37 cellular contexts compared by ENCODE assay signal in genomic region chr1:186193224-186193623, GRCh38.
"Had no signal": no experiment of that assay in that cellular context is flagged by ENCODE, and none has a peak within 500 bp of the region (broad histone marks: within the 10 kb centered on the region; RNA-seq: fewer than 3 reads in every experiment).

No MANE protein-coding gene starts in this region.

- H3K4me1 Mint-ChIP-seq: activated B cell treated with CpG ODN at 0.5 μM for 24 hours; activated naive CD4-positive, alpha-beta T cell treated with anti-CD3 and anti-CD28 coated beads, Interleukin-2, amount 10 ng/mL, durations not matched to agents 7 days and 5 days; activated naive CD4-positive, alpha-beta T cell treated with anti-CD3 and anti-CD28 coated beads, Interleukin-2, amount 50 U/mL, for 24 hours; activated naive CD8-positive, alpha-beta T cell treated with anti-CD3 and anti-CD28 coated beads, Interleukin-2, amount 10 ng/mL, durations not matched to agents 7 days and 5 days; activated T-helper 17 cell treated with anti-CD3 and anti-CD28 coated beads, Interleukin-2, amount 50 U/mL, for 72 hours had no signal

- H3K27me3 Mint-ChIP-seq: activated B cell treated with CpG ODN at 0.5 μM for 24 hours; activated CD4-positive, alpha-beta memory T cell treated with anti-CD3 and anti-CD28 coated beads for 36 hours had no signal

- DNase-seq: activated B cell treated with CpG ODN at 0.5 μM for 24 hours; activated CD4-positive, alpha-beta memory T cell treated with anti-CD3 and anti-CD28 coated beads for 36 hours; activated CD4-positive, alpha-beta T cell treated with anti-CD3 and anti-CD28 coated beads for 4 hours; activated CD4-positive, alpha-beta T cell treated with anti-CD3 and anti-CD28 coated beads, Interleukin-2, amount 10 ng/mL, durations not matched to agents 24 days and 14 days; activated CD4-positive, alpha-beta T cell treated with anti-CD3 and anti-CD28 coated beads, Interleukin-2, amount 50 U/mL, for 1 hour; activated CD4-positive, alpha-beta T cell treated with anti-CD3 and anti-CD28 coated beads, Interleukin-2, amount 50 U/mL, for 4 hours; activated CD4-positive, CD25-positive, alpha-beta regulatory T cell treated with anti-CD3 and anti-CD28 coated beads, Interleukin-2, amount 50 U/mL, for 72 hours; activated CD8-positive, alpha-beta memory T cell treated with anti-CD3 and anti-CD28 coated beads, Interleukin-2, amount 50 U/mL, for 4 hours; activated CD8-positive, alpha-beta T cell treated with anti-CD3 and anti-CD28 coated beads for 36 hours; activated effector memory CD4-positive, alpha-beta T cell treated with anti-CD3 and anti-CD28 coated beads, Interleukin-2, amount 50 U/mL, for 16 hours; activated gamma-delta T cell treated with Interleukin-2 at 50 U/mL for 16 hours; activated naive CD4-positive, alpha-beta T cell; activated naive CD4-positive, alpha-beta T cell treated with anti-CD3 and anti-CD28 coated beads, Interleukin-2, amount 10 ng/mL, durations not matched to agents 7 days and 5 days; activated naive CD8-positive, alpha-beta T cell treated with anti-CD3 and anti-CD28 coated beads, Interleukin-2, amount 10 ng/mL, durations not matched to agents 7 days and 5 days; activated naive CD8-positive, alpha-beta T cell treated with anti-CD3 and anti-CD28 coated beads, Interleukin-2, amount 50 U/mL, for 24 hours; activated T-cell treated with anti-CD3 and anti-CD28 coated beads for 4 hours; activated T-cell treated with anti-CD3 and anti-CD28 coated beads, Interleukin-2, amount 50 U/mL, for 1 hour; activated T-cell treated with anti-CD3 and anti-CD28 coated beads, Interleukin-2, amount 50 U/mL, for 4 hours; activated T-cell treated with anti-CD3 and anti-CD28 coated beads, Interleukin-2, amount 50 U/mL, for 72 hours; amygdala; anterior cingulate cortex; body of pancreas; brain microvascular endothelial cell; central memory CD4-positive, alpha-beta T cell; T-helper 2 cell; T-helper 9 cell had no signal

- ATAC-seq: activated CD8-positive, alpha-beta T cell treated with anti-CD3 and anti-CD28 coated beads for 36 hours; activated naive CD8-positive, alpha-beta T cell treated with anti-CD3 and anti-CD28 coated beads, Interleukin-2, amount 50 U/mL, for 24 hours; activated T-cell treated with anti-CD3 and anti-CD28 coated beads, Interleukin-2, amount 50 U/mL, for 4 hours; activated T-cell treated with anti-CD3 and anti-CD28 coated beads, Interleukin-2, amount 50 U/mL, for 72 hours; activated T-helper 17 cell treated with anti-CD3 and anti-CD28 coated beads, Interleukin-2, amount 50 U/mL, for 72 hours; body of pancreas had no signal

- FAIRE-seq: colon, TTC549 had no signal

- H3K4me1 ChIP-seq: ascending aorta, body of pancreas, breast epithelium had no signal

- H3K27me3 ChIP-seq: ascending aorta, body of pancreas, brain microvascular endothelial cell, breast epithelium had no signal

- H3K27ac ChIP-seq: ascending aorta, body of pancreas, brain microvascular endothelial cell, breast epithelium, VCaP had no signal

- H3K4me3 ChIP-seq: ascending aorta, body of pancreas, breast epithelium had no signal

- H3K9me3 ChIP-seq: ascending aorta, body of pancreas had no signal

- H3K9me3 Mint-ChIP-seq: activated B cell treated with CpG ODN at 0.5 μM for 24 hours; activated CD4-positive, alpha-beta memory T cell treated with anti-CD3 and anti-CD28 coated beads for 36 hours; activated CD4-positive, alpha-beta T cell treated with anti-CD3 and anti-CD28 coated beads, Interleukin-2, amount 10 ng/mL, durations not matched to agents 24 days and 14 days; activated CD8-positive, alpha-beta T cell treated with anti-CD3 and anti-CD28 coated beads for 36 hours; activated naive CD4-positive, alpha-beta T cell treated with anti-CD3 and anti-CD28 coated beads, Interleukin-2, amount 10 ng/mL, durations not matched to agents 7 days and 5 days; activated naive CD4-positive, alpha-beta T cell treated with anti-CD3 and anti-CD28 coated beads, Interleukin-2, amount 50 U/mL, for 24 hours; activated naive CD8-positive, alpha-beta T cell treated with anti-CD3 and anti-CD28 coated beads, Interleukin-2, amount 10 ng/mL, durations not matched to agents 7 days and 5 days; activated naive CD8-positive, alpha-beta T cell treated with anti-CD3 and anti-CD28 coated beads, Interleukin-2, amount 50 U/mL, for 24 hours; activated T-cell treated with anti-CD3 and anti-CD28 coated beads, Interleukin-2, amount 50 U/mL, for 4 hours; activated T-cell treated with anti-CD3 and anti-CD28 coated beads, Interleukin-2, amount 50 U/mL, for 72 hours; activated T-helper 1 cell treated with anti-CD3 and anti-CD28 coated beads, Interleukin-12 subunit alpha, Interleukin-12 subunit beta, Interleukin-2, Interleukin-4 antibody, amounts not matched to agents 30 ng/mL and 10 ng/mL and 1 ng/mL, durations not matched to agents 14 hours and 24 hours and 36 hours; activated T-helper 17 cell treated with anti-CD3 and anti-CD28 coated beads, Interleukin-2, amount 50 U/mL, for 72 hours; T-helper 1 cell treated with Interleukin-12 subunit alpha and Interleukin-12 subunit beta and Interleukin-4 antibody, amounts not matched to agents 30 μg/mL and 1 μg/mL, for 36 hours; T-helper 2 cell treated with Interferon-gamma antibody and Interleukin-4, amounts not matched to agents 5 μg/mL and 100 μg/mL, for 36 hours had no signal

- H3K36me3 Mint-ChIP-seq: activated CD4-positive, alpha-beta memory T cell treated with anti-CD3 and anti-CD28 coated beads for 36 hours; activated naive CD4-positive, alpha-beta T cell treated with anti-CD3 and anti-CD28 coated beads, Interleukin-2, amount 10 ng/mL, durations not matched to agents 7 days and 5 days; activated naive CD4-positive, alpha-beta T cell treated with anti-CD3 and anti-CD28 coated beads, Interleukin-2, amount 50 U/mL, for 24 hours; activated naive CD8-positive, alpha-beta T cell; activated naive CD8-positive, alpha-beta T cell treated with anti-CD3 and anti-CD28 coated beads, Interleukin-2, amount 10 ng/mL, durations not matched to agents 7 days and 5 days had no signal

- H3K36me3 ChIP-seq: brain microvascular endothelial cell, breast epithelium had no signal

- H3K4me3 Mint-ChIP-seq: activated B cell treated with CpG ODN at 0.5 μM for 24 hours; activated CD4-positive, alpha-beta memory T cell treated with anti-CD3 and anti-CD28 coated beads for 36 hours; activated CD4-positive, alpha-beta T cell treated with anti-CD3 and anti-CD28 coated beads, Interleukin-2, amount 10 ng/mL, durations not matched to agents 24 days and 14 days; activated CD8-positive, alpha-beta T cell treated with anti-CD3 and anti-CD28 coated beads for 36 hours; activated naive CD4-positive, alpha-beta T cell treated with anti-CD3 and anti-CD28 coated beads, Interleukin-2, amount 10 ng/mL, durations not matched to agents 7 days and 5 days; activated naive CD4-positive, alpha-beta T cell treated with anti-CD3 and anti-CD28 coated beads, Interleukin-2, amount 50 U/mL, for 24 hours; activated naive CD8-positive, alpha-beta T cell; activated naive CD8-positive, alpha-beta T cell treated with anti-CD3 and anti-CD28 coated beads, Interleukin-2, amount 10 ng/mL, durations not matched to agents 7 days and 5 days; activated naive CD8-positive, alpha-beta T cell treated with anti-CD3 and anti-CD28 coated beads, Interleukin-2, amount 50 U/mL, for 24 hours; activated T-cell treated with anti-CD3 and anti-CD28 coated beads, Interleukin-2, amount 50 U/mL, for 4 hours; activated T-cell treated with anti-CD3 and anti-CD28 coated beads, Interleukin-2, amount 50 U/mL, for 72 hours; activated T-helper 1 cell treated with anti-CD3 and anti-CD28 coated beads, Interleukin-12 subunit alpha, Interleukin-12 subunit beta, Interleukin-2, Interleukin-4 antibody, amounts not matched to agents 30 ng/mL and 10 ng/mL and 1 ng/mL, durations not matched to agents 14 hours and 24 hours and 36 hours; activated T-helper 17 cell treated with anti-CD3 and anti-CD28 coated beads, Interleukin-2, amount 50 U/mL, for 72 hours; T-helper 1 cell treated with Interleukin-12 subunit alpha and Interleukin-12 subunit beta and Interleukin-4 antibody, amounts not matched to agents 30 μg/mL and 1 μg/mL, for 36 hours; T-helper 2 cell treated with Interferon-gamma antibody and Interleukin-4, amounts not matched to agents 5 μg/mL and 100 μg/mL, for 36 hours had no signal

- H3K27ac Mint-ChIP-seq: activated B cell treated with CpG ODN at 0.5 μM for 24 hours; activated CD4-positive, alpha-beta memory T cell treated with anti-CD3 and anti-CD28 coated beads for 36 hours; activated CD4-positive, alpha-beta T cell treated with anti-CD3 and anti-CD28 coated beads, Interleukin-2, amount 10 ng/mL, durations not matched to agents 24 days and 14 days; activated CD8-positive, alpha-beta T cell treated with anti-CD3 and anti-CD28 coated beads for 36 hours; activated naive CD4-positive, alpha-beta T cell treated with anti-CD3 and anti-CD28 coated beads, Interleukin-2, amount 10 ng/mL, durations not matched to agents 7 days and 5 days; activated naive CD4-positive, alpha-beta T cell treated with anti-CD3 and anti-CD28 coated beads, Interleukin-2, amount 50 U/mL, for 24 hours; activated naive CD8-positive, alpha-beta T cell; activated naive CD8-positive, alpha-beta T cell treated with anti-CD3 and anti-CD28 coated beads, Interleukin-2, amount 10 ng/mL, durations not matched to agents 7 days and 5 days; activated naive CD8-positive, alpha-beta T cell treated with anti-CD3 and anti-CD28 coated beads, Interleukin-2, amount 50 U/mL, for 24 hours; activated T-cell treated with anti-CD3 and anti-CD28 coated beads, Interleukin-2, amount 50 U/mL, for 72 hours; activated T-helper 1 cell treated with anti-CD3 and anti-CD28 coated beads, Interleukin-12 subunit alpha, Interleukin-12 subunit beta, Interleukin-2, Interleukin-4 antibody, amounts not matched to agents 30 ng/mL and 10 ng/mL and 1 ng/mL, durations not matched to agents 14 hours and 24 hours and 36 hours; activated T-helper 17 cell treated with anti-CD3 and anti-CD28 coated beads, Interleukin-2, amount 50 U/mL, for 72 hours; T-helper 1 cell treated with Interleukin-12 subunit alpha and Interleukin-12 subunit beta and Interleukin-4 antibody, amounts not matched to agents 30 μg/mL and 1 μg/mL, for 36 hours; T-helper 2 cell treated with Interferon-gamma antibody and Interleukin-4, amounts not matched to agents 5 μg/mL and 100 μg/mL, for 36 hours had no signal
